27 cellular contexts compared by ENCODE assay signal in genomic region chr10:299512-299911, GRCh38.
DNase-seq lines count a peak whose midpoint lies in the region; ATAC-seq, FAIRE-seq and TF ChIP-seq lines count a peak whose summit lies in the region.
"Had no signal": no experiment of that assay in that cellular context is flagged by ENCODE, and none has a peak within 500 bp of the region (broad histone marks: within the 10 kb centered on the region; RNA-seq: fewer than 3 reads in every experiment).

No MANE protein-coding gene starts in this region.

- no peaks in the 10 kb centered on the region for H3K9me3 Mint-ChIP-seq in GM23338
- H3K9me3 Mint-ChIP-seq: activated CD4-positive, alpha-beta T cell treated with anti-CD3 and anti-CD28 coated beads, Interleukin-2, amount 10 ng/mL, durations not matched to agents 24 days and 14 days; T-helper 2 cell treated with Interferon-gamma antibody and Interleukin-4, amounts not matched to agents 5 μg/mL and 100 μg/mL, for 36 hours had no signal

- no peaks in the 10 kb centered on the region for H3K9me3 ChIP-seq in GM12878 (replicated peaks; ENCODE audit: control insufficient read depth, insufficient read depth, low read length)
- H3K9me3 ChIP-seq: breast epithelium, upper lobe of right lung had no signal

- no peak for TF ChIP-seq RAD21 in GM12878 (IDR thresholded peaks at IDR 0.05; ENCODE audit: insufficient read depth, low read depth, low read length)

- CTCF ChIA-PET in GM12878 (lab: Yijun Ruan, JAX) = no interaction called here

- TF ChIP-seq POLR2A in GM12878 (IDR thresholded peaks at IDR 0.05; ENCODE audit: low read depth, low read length) = no peak

- no peak for DNase-seq in GM12878 (ENCODE audit: low read depth, low spot score)
- no peak for DNase-seq in AG08396 (ENCODE audit: low spot score)
- no peak for DNase-seq in foreskin fibroblast
- DNase-seq in NCI-H510A treated with DMSO at 0.1 percent for 48 hours (lab: John Stamatoyannopoulos, UW) = no peak
- DNase-seq in GM23338 (ENCODE audit: low spot score) = no peak
- DNase-seq: activated CD4-positive, alpha-beta T cell treated with anti-CD3 and anti-CD28 coated beads, Interleukin-2, amount 10 ng/mL, durations not matched to agents 24 days and 14 days; activated naive CD4-positive, alpha-beta T cell treated with anti-CD3 and anti-CD28 coated beads, Interleukin-2, amount 10 ng/mL, durations not matched to agents 7 days and 5 days; amniotic stem cell; C1 segment of cervical spinal cord; DND-41; foreskin melanocyte; mesenchymal stem cell; NCI-H1105 treated with DMSO at 0.1 percent for 48 hours; NCI-H2081; NCI-H226; NCI-H774; OCI-M1; upper lobe of right lung had no signal

- no TSS peak for BruUV-seq in GM12878 (replicated peaks; lab: Mats Ljungman, UMichigan)

- H2AFZ ChIP-seq in GM12878 (ENCODE audit: control insufficient read depth, low read depth, low read length) (peak overlapping the region; percentile 11; the same call in 1 of the 2 replicates), GM23338 (no peak overlapping the region)
- H2AFZ ChIP-seq: hepatocyte had no signal

- no peaks in the 10 kb centered on the region for H3K9me2 ChIP-seq in GM23338 (ENCODE audit: insufficient read depth)

- no peak overlapping the region for H3K4me3 Mint-ChIP-seq in GM23338
- H3K4me3 Mint-ChIP-seq: activated CD4-positive, alpha-beta T cell treated with anti-CD3 and anti-CD28 coated beads, Interleukin-2, amount 10 ng/mL, durations not matched to agents 24 days and 14 days; activated naive CD4-positive, alpha-beta T cell treated with anti-CD3 and anti-CD28 coated beads, Interleukin-2, amount 10 ng/mL, durations not matched to agents 7 days and 5 days; T-helper 2 cell treated with Interferon-gamma antibody and Interleukin-4, amounts not matched to agents 5 μg/mL and 100 μg/mL, for 36 hours had no signal

- no peaks in the 10 kb centered on the region for H3F3A ChIP-seq in GM23338 (replicated peaks; ENCODE audit: low read depth)

- intact Hi-C loops in GM12878 (cut with micrococcal nuclease; ENCODE audit: unreplicated experiment) = no loop called here

- no peak for TF ChIP-seq EP300 in GM12878 (IDR thresholded peaks at IDR 0.05; ENCODE audit: borderline replicate concordance in 1 of 2, control insufficient read depth in 1 of 2, low read depth in 2 of 2, low read length in 2 of 2)

- H3K4me1 Mint-ChIP-seq in GM23338 = no peaks in the 10 kb centered on the region; the same call in 2 of the 3 replicates
- H3K4me1 Mint-ChIP-seq: activated CD4-positive, alpha-beta T cell treated with anti-CD3 and anti-CD28 coated beads, Interleukin-2, amount 10 ng/mL, durations not matched to agents 24 days and 14 days; activated naive CD4-positive, alpha-beta T cell treated with anti-CD3 and anti-CD28 coated beads, Interleukin-2, amount 10 ng/mL, durations not matched to agents 7 days and 5 days had no signal

- peak overlapping the region; percentile 51; the same call in 1 of the 2 replicates for H3K4me3 ChIP-seq in GM08714 (ENCODE audit: low read length)
- peak overlapping the region; percentile 21; the same call in 1 of the 2 replicates for H3K4me3 ChIP-seq in GM12878
- H3K4me3 ChIP-seq in foreskin fibroblast (ENCODE audit: low read depth in 1 of 2, low read length in 2 of 2) = no peak overlapping the region
- H3K4me3 ChIP-seq in GM23338 = no peak overlapping the region
- H3K4me3 ChIP-seq: breast epithelium, hepatocyte, upper lobe of right lung had no signal

- TF ChIP-seq CTCF in GM12878 (IDR thresholded peaks at IDR 0.05 in 2 of 3, conservative IDR thresholded peaks at IDR 0.05 in 1 of 3; ENCODE audit: control insufficient read depth in 2 of 3, extremely low read depth in 1 of 3, insufficient read depth in 1 of 3, low read depth in 3 of 3, low read length in 3 of 3) (no peak), foreskin fibroblast (IDR thresholded peaks at IDR 0.05; ENCODE audit: low read depth, low read length) (no peak), GM23338 (conservative IDR thresholded peaks at IDR 0.05; ENCODE audit: low read depth in 2 of 2) (no peak)

- WGBS in GM12878 (ENCODE audit: insufficient coverage, insufficient replicate concordance, low lambda C conversion rate, missing lambda C conversion rate) = 0% methylated on average over 2 of the region's 2 CpGs

- H3K36me3 Mint-ChIP-seq in GM23338 (ENCODE audit: low read depth) = peaks cover 3% of the 10 kb centered on the region; the same call in 1 of the 3 replicates
- H3K36me3 Mint-ChIP-seq: activated naive CD4-positive, alpha-beta T cell treated with anti-CD3 and anti-CD28 coated beads, Interleukin-2, amount 10 ng/mL, durations not matched to agents 7 days and 5 days had no signal

- no peaks in the 10 kb centered on the region for H3K79me2 ChIP-seq in GM12878 (ENCODE audit: control insufficient read depth, insufficient read depth, low read length)
- no peaks in the 10 kb centered on the region for H3K79me2 ChIP-seq in GM23338 (replicated peaks; ENCODE audit: insufficient read depth)
- H3K79me2 ChIP-seq: hepatocyte had no signal

- H3K4me1 ChIP-seq in GM12878 (ENCODE audit: control insufficient read depth, insufficient read depth, low read length) = peaks cover 13% of the 10 kb centered on the region
- H3K4me1 ChIP-seq in GM23338 (ENCODE audit: insufficient read depth) = no peaks in the 10 kb centered on the region
- H3K4me1 ChIP-seq: breast epithelium had no signal

- H3K36me3 ChIP-seq in GM12878 (ENCODE audit: control insufficient read depth in 2 of 2, insufficient read depth in 2 of 2, low read length in 1 of 2) = no peaks in the 10 kb centered on the region
- H3K36me3 ChIP-seq in GM23338 (ENCODE audit: insufficient read depth) = no peaks in the 10 kb centered on the region
- H3K36me3 ChIP-seq: breast epithelium, upper lobe of right lung had no signal

- peak; percentile 40 for ATAC-seq in GM21381 (IDR thresholded peaks at IDR 0.05; ENCODE audit: unreplicated experiment)
- peak; percentile 43 for ATAC-seq in HG03025 (IDR thresholded peaks at IDR 0.05; ENCODE audit: low FRiP score, unreplicated experiment)
- ATAC-seq in GM12878 = no peak
- ATAC-seq in GM23338 = no peak
- ATAC-seq: esophagus mucosa, upper lobe of right lung had no signal

- H3K9ac ChIP-seq in GM12878 (ENCODE audit: control insufficient read depth, insufficient read depth, low read length) = no peak overlapping the region

- SMC1A ChIA-PET in GM12878 (lab: Charles Lee; ENCODE audit: uncharacterized antibody, unreplicated experiment) = no interaction called here

- H3K4me2 ChIP-seq in GM12878 (ENCODE audit: control insufficient read depth, insufficient read depth) (peak overlapping the region; percentile 86), GM23338 (no peak overlapping the region)
- H3K4me2 ChIP-seq: hepatocyte had no signal

- FAIRE-seq in GM12878 (lab: Jason Lieb, UNC) = no peak
- FAIRE-seq: colon had no signal

- H3K27me3 ChIP-seq in GM12878 (replicated peaks in 1 of 2; ENCODE audit: control insufficient read depth in 2 of 2, insufficient read depth in 2 of 2, low read length in 1 of 2) (no peaks in the 10 kb centered on the region), GM23338 (ENCODE audit: insufficient read depth) (no peaks in the 10 kb centered on the region)
- H3K27me3 ChIP-seq: breast epithelium, hepatocyte, upper lobe of right lung had no signal

- H4K20me1 ChIP-seq in GM12878 (ENCODE audit: control insufficient read depth, insufficient read depth) = no peaks in the 10 kb centered on the region
- no peaks in the 10 kb centered on the region for H4K20me1 ChIP-seq in GM23338 (replicated peaks; ENCODE audit: insufficient read depth)

- RAD21 ChIA-PET in GM12878 (lab: Charles Lee; ENCODE audit: unreplicated experiment) = no interaction called here

- H3K27ac ChIP-seq in GM12878 (ENCODE audit: control insufficient read depth, insufficient read depth) (peak overlapping the region; percentile 19; the same call in 1 of the 2 replicates), GM23338 (ENCODE audit: low read depth) (no peak overlapping the region)
- H3K27ac ChIP-seq: breast epithelium, hepatocyte, upper lobe of right lung, VCaP had no signal

- POLR2A ChIA-PET in GM12878 (lab: Charles Lee) = no interaction called here

- in situ Hi-C loops in GM12878 (cut with MboI) = no loop called here

- H3K27me3 Mint-ChIP-seq in GM23338 (ENCODE audit: insufficient read depth, low read depth, poor library complexity) = peaks cover 4% of the 10 kb centered on the region
- H3K27me3 Mint-ChIP-seq: activated CD4-positive, alpha-beta T cell treated with anti-CD3 and anti-CD28 coated beads, Interleukin-2, amount 10 ng/mL, durations not matched to agents 24 days and 14 days had no signal

- H3K27ac Mint-ChIP-seq in GM23338 = no peak overlapping the region
- H3K27ac Mint-ChIP-seq: activated CD4-positive, alpha-beta T cell treated with anti-CD3 and anti-CD28 coated beads, Interleukin-2, amount 10 ng/mL, durations not matched to agents 24 days and 14 days; activated naive CD4-positive, alpha-beta T cell treated with anti-CD3 and anti-CD28 coated beads, Interleukin-2, amount 10 ng/mL, durations not matched to agents 7 days and 5 days; T-helper 2 cell treated with Interferon-gamma antibody and Interleukin-4, amounts not matched to agents 5 μg/mL and 100 μg/mL, for 36 hours had no signal

TF ChIP-seq in GM23338, 12 proteins besides CTCF, POLR2A, EP300 and RAD21 (continues in another document):
- TF ChIP-seq POLR2AphosphoS5 (IDR thresholded peaks at IDR 0.05; ENCODE audit: low read depth) (no peak), STAT1 (IDR thresholded peaks at IDR 0.05; ENCODE audit: unreplicated experiment) (no peak), ZNF331 (CRISPR knock-in tag; IDR thresholded peaks at IDR 0.05; ENCODE audit: low read depth) (no peak), CREB1 (CRISPR knock-in tag; IDR thresholded peaks at IDR 0.05; ENCODE audit: low read depth) (no peak)

Comparison
In these comparisons a context has a peak if more than half of its experiments do, and no peak if none do; other contexts are left out.
1. H3K4me3 ChIP-seq: peak in GM08714 (single experiment) and GM12878 (single experiment); none in foreskin fibroblast (0 of 2) and GM23338 (single experiment).
2. ATAC-seq: peak in GM21381 (single experiment) and HG03025 (single experiment); none in GM12878 (single experiment) and GM23338 (single experiment).